Comparison of ENCODE assay signal across 2 cellular contexts in genomic region chr11:34332524-34332923, GRCh38.
TF ChIP-seq lines count a peak whose summit lies in the region.

No MANE protein-coding gene starts in this region.

TF ChIP-seq in SK-N-SH, 30 proteins besides CTCF, POLR2A, EP300 and RAD21:
- TF ChIP-seq NRF1 (IDR thresholded peaks at IDR 0.05; ENCODE audit: low read depth, low read length) = no peak
- TF ChIP-seq NFIC (IDR thresholded peaks at IDR 0.05; ENCODE audit: borderline replicate concordance) = no peak
- peak; percentile 67; the same call in 1 of the 2 replicates for TF ChIP-seq REST (IDR thresholded peaks at IDR 0.05; ENCODE audit: low read depth, low read length)

TF ChIP-seq in SK-N-SH treated with all-trans-retinoic acid at 6 μM for 48 hours, 23 proteins besides CTCF, POLR2A, EP300 and RAD21:
- TF ChIP-seq BACH2 (CRISPR knock-in tag; IDR thresholded peaks at IDR 0.05; ENCODE audit: borderline replicate concordance) (no peak), POU6F1 (CRISPR knock-in tag; IDR thresholded peaks at IDR 0.05; ENCODE audit: borderline replicate concordance, low read depth) (no peak), ZNF8 (CRISPR knock-in tag; IDR thresholded peaks at IDR 0.05) (no peak), ZFP3 (CRISPR knock-in tag; IDR thresholded peaks at IDR 0.05) (no peak), ISL1 (CRISPR knock-in tag; IDR thresholded peaks at IDR 0.05) (no peak)
- TF ChIP-seq, protein P1, sequence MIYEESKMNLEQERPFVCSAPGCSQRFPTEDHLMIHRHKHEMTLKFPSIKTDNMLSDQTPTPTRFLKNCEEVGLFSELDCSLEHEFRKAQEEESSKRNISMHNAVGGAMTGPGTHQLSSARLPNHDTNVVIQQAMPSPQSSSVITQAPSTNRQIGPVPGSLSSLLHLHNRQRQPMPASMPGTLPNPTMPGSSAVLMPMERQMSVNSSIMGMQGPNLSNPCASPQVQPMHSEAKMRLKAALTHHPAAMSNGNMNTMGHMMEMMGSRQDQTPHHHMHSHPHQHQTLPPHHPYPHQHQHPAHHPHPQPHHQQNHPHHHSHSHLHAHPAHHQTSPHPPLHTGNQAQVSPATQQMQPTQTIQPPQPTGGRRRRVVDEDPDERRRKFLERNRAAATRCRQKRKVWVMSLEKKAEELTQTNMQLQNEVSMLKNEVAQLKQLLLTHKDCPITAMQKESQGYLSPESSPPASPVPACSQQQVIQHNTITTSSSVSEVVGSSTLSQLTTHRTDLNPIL (CRISPR knock-in tag; IDR thresholded peaks at IDR 0.05; ENCODE audit: low read depth) = no peak
